ENCODE assay signal across 14 cellular contexts in the genomic region with DNA sequence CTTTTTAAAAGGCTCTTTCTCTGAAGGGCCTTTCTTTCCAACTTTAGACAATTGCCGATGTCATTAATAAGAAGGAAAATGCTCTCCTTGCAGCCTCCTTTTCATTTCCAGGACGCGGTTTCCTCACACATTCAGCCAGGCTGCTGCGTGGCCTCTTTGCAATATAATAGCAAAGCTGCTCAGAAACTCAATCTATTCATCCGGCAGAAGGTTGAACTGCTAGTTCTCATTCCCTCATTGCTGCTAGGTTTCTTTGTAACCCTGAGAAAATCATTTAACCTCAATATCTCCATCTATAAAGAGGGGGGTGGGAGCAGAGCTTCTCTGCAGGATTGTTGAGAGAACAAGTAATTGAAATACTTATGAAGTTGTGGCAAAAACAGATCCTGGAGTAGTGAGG.
DNase-seq lines count a peak whose midpoint lies in the region; TF ChIP-seq lines count a peak whose summit lies in the region.
"Had no signal": no experiment of that assay in that cellular context is flagged by ENCODE, and none has a peak within 500 bp of the region (broad histone marks: within the 10 kb centered on the region; RNA-seq: fewer than 3 reads in every experiment).

No MANE protein-coding gene starts in this region.

- H3K27me3 ChIP-seq in iPS-20b (ENCODE audit: insufficient read depth, low read length) (no peaks in the 10 kb centered on the region), skeletal muscle tissue (ENCODE audit: control insufficient read depth in 3 of 3, insufficient read depth in 3 of 3, low read length in 3 of 3) (no peaks in the 10 kb centered on the region), ascending aorta (no peaks in the 10 kb centered on the region)

- no peak overlapping the region for H3K27ac Mint-ChIP-seq in immature natural killer cell

- H3K36me3 ChIP-seq in iPS-20b (ENCODE audit: insufficient read depth, low read depth, low read length) = no peaks in the 10 kb centered on the region
- no peaks in the 10 kb centered on the region for H3K36me3 ChIP-seq in skeletal muscle tissue (ENCODE audit: control insufficient read depth in 3 of 3, insufficient read depth in 3 of 3, low read length in 3 of 3)
- H3K36me3 ChIP-seq in ascending aorta = no peaks in the 10 kb centered on the region

- H3K4me1 Mint-ChIP-seq in immature natural killer cell = no peaks in the 10 kb centered on the region

- H3K9me3 ChIP-seq in iPS-20b (ENCODE audit: insufficient read depth, low read depth, low read length) (peaks cover 3% of the 10 kb centered on the region; the same call in 1 of the 2 replicates), skeletal muscle tissue (ENCODE audit: control insufficient read depth in 3 of 3, low read length in 3 of 3) (peaks cover 0 to 5% (median 0%) of the 10 kb centered on the region in 3 donors), ascending aorta (no peaks in the 10 kb centered on the region)

- intact Hi-C loops in ascending aorta (cut with DNase I) = no loop called here

- peaks cover 28% of the 10 kb centered on the region for H3K4me1 ChIP-seq in iPS-20b (ENCODE audit: insufficient read depth, low read length)
- H3K4me1 ChIP-seq in skeletal muscle tissue (ENCODE audit: control insufficient read depth in 3 of 3, insufficient read depth in 3 of 3, low read length in 3 of 3) = peaks cover 19 to 20% (median 20%) of the 10 kb centered on the region in 3 donors
- no peaks in the 10 kb centered on the region for H3K4me1 ChIP-seq in ascending aorta

- peak overlapping the region; percentile 31; the same call in 1 of the 2 replicates for H3K9ac ChIP-seq in iPS-20b (ENCODE audit: low read depth, low read length)
- peak overlapping the region in 1 of 3 donors; percentile 51 for H3K9ac ChIP-seq in skeletal muscle tissue (ENCODE audit: low read depth in 1 of 3, low read length in 3 of 3)

- peak overlapping the region; percentile 39 for H3K27ac ChIP-seq in iPS-20b (ENCODE audit: low read length)
- peak overlapping the region; percentile 68 for H3K27ac ChIP-seq in skeletal muscle tissue (ENCODE audit: low read depth, low read length)
- H3K27ac ChIP-seq in ascending aorta = no peak overlapping the region
- H3K27ac ChIP-seq: C4-2B had no signal

- H3K9me3 Mint-ChIP-seq in immature natural killer cell = peaks cover 0 to 2% (median 0%) of the 10 kb centered on the region in 6 donors

- peaks cover 0 to 3% (median 2%) of the 10 kb centered on the region in 3 donors for H3K27me3 Mint-ChIP-seq in immature natural killer cell (ENCODE audit: low read depth in 3 of 3)

- no peak overlapping the region for H3K4me3 Mint-ChIP-seq in immature natural killer cell

- H3K4me3 ChIP-seq in iPS-20b (ENCODE audit: low read length) (peak overlapping the region; percentile 33; the same call in 1 of the 2 replicates), skeletal muscle tissue (ENCODE audit: low read length in 3 of 3) (peak overlapping the region in 1 of 3 donors; percentile 16), ascending aorta (no peak overlapping the region)

- TF ChIP-seq CTCF in ascending aorta (IDR thresholded peaks at IDR 0.05) = no peak

- no peaks in the 10 kb centered on the region for H3K36me3 Mint-ChIP-seq in immature natural killer cell

- DNase-seq in NCI-H2227 (lab: John Stamatoyannopoulos, UW; ENCODE audit: unreplicated experiment) (peak; percentile 36), NCI-H2227 treated with DMSO at 0.1 percent for 48 hours (lab: John Stamatoyannopoulos, UW) (no peak), astrocyte of the hippocampus (ENCODE audit: low read depth, low spot score) (peak; percentile 15), HCEC 1CT (no peak), ascending aorta (ENCODE audit: low spot score in 2 of 2) (no peak), immature natural killer cell (no peak)
- DNase-seq: DMS153, EL, NCI-H1417 treated with DMSO at 0.1 percent for 48 hours, NCI-H2029, PC-3 had no signal

Comparison
In these comparisons a context has a peak if more than half of its experiments do, and no peak if none do; other contexts are left out.
1. DNase-seq: peak in NCI-H2227 (single experiment) and astrocyte of the hippocampus (single experiment); none in NCI-H2227 treated with DMSO at 0.1 percent for 48 hours (single experiment), HCEC 1CT (single experiment), ascending aorta (0 of 2) and immature natural killer cell (0 of 3).
2. H3K27ac ChIP-seq: peak in iPS-20b (single experiment) and skeletal muscle tissue (single experiment); none in ascending aorta (0 of 2).